ENCODE assay signal across 6 cellular contexts in the genomic region with DNA sequence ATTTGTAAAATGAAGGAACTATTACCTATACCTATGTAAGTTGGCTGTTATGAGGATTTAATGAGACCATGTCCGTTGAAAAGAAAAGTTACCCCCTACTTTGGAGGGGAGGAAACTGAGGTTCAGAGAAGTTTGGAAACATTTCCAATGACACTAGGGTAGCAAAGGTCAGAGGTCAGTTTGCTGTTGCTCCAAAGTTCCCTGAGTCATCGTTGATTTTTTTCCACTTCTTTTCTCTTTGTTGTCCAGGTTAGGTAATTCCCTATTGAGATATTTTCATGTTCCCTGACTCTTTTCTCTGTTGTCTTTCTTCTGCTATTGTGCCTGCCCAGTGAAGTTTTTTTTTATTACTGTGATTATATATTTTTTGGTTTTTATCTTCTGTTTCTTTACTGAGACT.
"Had no signal": no experiment of that assay in that cellular context is flagged by ENCODE, and none has a peak within 500 bp of the region (broad histone marks: within the 10 kb centered on the region; RNA-seq: fewer than 3 reads in every experiment).

No MANE protein-coding gene starts in this region.

- DNase-seq: IMR-90, KBM-7, KG1 had no signal

- H3K4me1 Mint-ChIP-seq: IgD-negative memory B cell had no signal

- H3K27ac ChIP-seq: HL-60 had no signal

- H3K27me3 Mint-ChIP-seq: IgD-negative memory B cell had no signal

- FAIRE-seq: HTR-8/SVneo had no signal

- H3K4me3 Mint-ChIP-seq: IgD-negative memory B cell had no signal

- H3K27ac Mint-ChIP-seq: IgD-negative memory B cell had no signal

- H3K36me3 Mint-ChIP-seq: IgD-negative memory B cell had no signal
